ENCODE assay signal across 8 cellular contexts in the genomic region with DNA sequence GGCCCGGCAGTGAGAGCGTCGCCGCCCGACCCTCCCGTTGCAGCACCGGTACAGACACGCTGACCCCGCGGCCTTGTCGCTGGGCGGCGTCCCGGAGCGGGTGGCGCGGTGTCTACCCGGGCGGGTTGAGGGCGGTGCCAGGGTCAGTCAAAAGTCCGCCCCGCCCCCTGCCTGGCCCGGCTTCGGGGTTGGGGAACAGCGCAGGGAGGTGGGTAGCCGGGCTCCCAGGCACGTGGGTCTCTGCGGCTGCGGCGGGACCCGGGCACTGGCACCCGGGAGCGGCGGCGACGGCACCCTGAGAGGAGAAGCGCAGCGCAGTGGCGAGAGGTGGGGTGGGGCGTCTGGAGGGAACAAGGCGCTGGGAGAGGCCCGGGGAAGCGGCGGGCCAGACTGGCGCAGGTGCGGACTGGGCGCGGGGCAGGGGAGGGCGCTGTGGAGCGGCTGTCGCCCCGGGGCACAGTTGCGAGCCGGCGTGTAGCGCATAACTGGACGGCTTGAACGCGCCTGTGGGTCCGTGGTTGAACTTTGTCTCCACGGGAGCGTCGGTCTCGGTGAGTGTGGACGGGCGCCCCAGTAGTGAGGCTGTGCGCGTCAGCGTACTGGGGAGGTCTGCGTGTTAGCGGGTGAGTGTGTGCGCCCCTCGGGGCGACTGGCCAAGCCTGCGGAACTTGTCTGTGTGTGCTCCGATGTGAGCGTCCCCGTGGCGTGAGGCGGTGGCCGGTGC. TPM values are rescaled to one million over a fixed set of nuclear protein-coding genes. Genes with fewer than 3 reads are reported as not detected.
DNase-seq lines count a peak whose midpoint lies in the region; ATAC-seq and TF ChIP-seq lines count a peak whose summit lies in the region.

Gene P2RY2 (plus strand): TSS at position 176 of the 724 bp plus-strand sequence. CDS start 15,879 bp downstream, outside the sequence.

- peaks cover 71% of the 10 kb centered on the region for H3K27me3 Mint-ChIP-seq in H9 (ENCODE audit: low read depth)

- H2AFZ ChIP-seq in H9 (ENCODE audit: low read length) = no peak within 1 kb of the TSS
- H2AFZ ChIP-seq in mammary epithelial cell (ENCODE audit: low read depth, low read length) = peak within 1 kb of the TSS; percentile 89

- peaks cover 4% of the 10 kb centered on the region for H3K23me2 ChIP-seq in H9 (ENCODE audit: insufficient read length, low read depth, low read length, poor library complexity, severe bottlenecking)

- dilution Hi-C loops in mammary epithelial cell (cut with HindIII; ENCODE audit: low sequenced_read_pairs) = no loop called here

- H2BK5ac ChIP-seq in H9 (ENCODE audit: insufficient read length, low read length) = no peak within 1 kb of the TSS

- no peak within 1 kb of the TSS for H2BK120ac ChIP-seq in H9 (ENCODE audit: low read depth, low read length, poor library complexity, severe bottlenecking)

- H3K36me3 ChIP-seq in BJ (ENCODE audit: control insufficient read depth, insufficient read depth, low read length) = no peaks in the 10 kb centered on the region
- no peaks in the 10 kb centered on the region for H3K36me3 ChIP-seq in mammary epithelial cell (ENCODE audit: insufficient read depth, low read length)

- no peak within 1 kb of the TSS for H2BK12ac ChIP-seq in H9 (ENCODE audit: insufficient read length, low read depth, low read length)

- no peaks in the 10 kb centered on the region for H3K79me1 ChIP-seq in H9 (ENCODE audit: insufficient read depth, low read depth, low read length, poor library complexity, severe bottlenecking)

- WGBS in H9 (ENCODE audit: extremely low coverage, insufficient read length, low lambda C conversion rate) = no CpG with 5 or more reads among the region's 81 CpGs
- WGBS in mammary epithelial cell (ENCODE audit: low coverage, missing lambda C conversion rate) = 8% methylated on average over 10 of the region's 81 CpGs

- H3K14ac ChIP-seq in H9 (ENCODE audit: insufficient read depth, low read length) = no peak within 1 kb of the TSS

- no peak within 1 kb of the TSS for H3K23ac ChIP-seq in H9 (ENCODE audit: insufficient read length, low read depth, low read length)

- H3K4me3 Mint-ChIP-seq in H9 = peak within 1 kb of the TSS; percentile 68 to 88

- no peak within 1 kb of the TSS for H3K18ac ChIP-seq in H9 (ENCODE audit: insufficient read length, low read depth, low read length)

- no peak for DNase-seq in BJ (ENCODE audit: low read depth)
- DNase-seq in H9 = peak; percentile 81
- DNase-seq in SIG-M5 (lab: John Stamatoyannopoulos, UW) = peak; percentile 44
- peak; percentile 52 for DNase-seq in mammary epithelial cell
- peak; percentile 80 for DNase-seq in left kidney (ENCODE audit: low read depth, low spot score)
- peak; percentile 39 for DNase-seq in stimulated activated CD4-positive, alpha-beta T cell treated with anti-CD3 and anti-CD28 coated beads, Interleukin-4, amount 100 ng/mL, for 1 hour

- POLR2A ChIA-PET in BJ (lab: Charles Lee) = no interaction called here

- no peak within 1 kb of the TSS for H3K4ac ChIP-seq in H9 (ENCODE audit: low read depth, low read length)

- H3K79me2 ChIP-seq in H9 (ENCODE audit: insufficient read depth, low read length) = no peaks in the 10 kb centered on the region
- peaks cover 43% of the 10 kb centered on the region for H3K79me2 ChIP-seq in mammary epithelial cell (ENCODE audit: insufficient read depth, low read length)

- peak within 1 kb of the TSS; percentile 51 for H3K4me2 ChIP-seq in H9 (ENCODE audit: insufficient read depth, insufficient read length, low read length)
- peak within 1 kb of the TSS; percentile 98 for H3K4me2 ChIP-seq in mammary epithelial cell (ENCODE audit: insufficient read depth, low read depth, low read length)

- H4K5ac ChIP-seq in H9 (ENCODE audit: insufficient read length, low read depth, low read length) = no peak within 1 kb of the TSS

- no peaks in the 10 kb centered on the region for H3K36me3 Mint-ChIP-seq in H9 (ENCODE audit: insufficient read depth in 1 of 3, low read depth in 3 of 3)

- H3K4me1 Mint-ChIP-seq in H9 = peaks cover 12 to 19% of the 10 kb centered on the region in 2 experiments

- no peaks in the 10 kb centered on the region for H4K20me1 ChIP-seq in H9 (ENCODE audit: control insufficient read depth, insufficient read depth, insufficient read length)
- no peaks in the 10 kb centered on the region for H4K20me1 ChIP-seq in mammary epithelial cell (ENCODE audit: insufficient read depth, low read length)

- H4K8ac ChIP-seq in H9 (replicated peaks; ENCODE audit: insufficient read length, low read depth, low read length) = no peak within 1 kb of the TSS

- H2BK15ac ChIP-seq in H9 (ENCODE audit: low read depth, low read length) = no peak within 1 kb of the TSS

- H3K4me3 ChIP-seq in BJ (ENCODE audit: low read depth, low read length) = peak within 1 kb of the TSS; percentile 40
- H3K4me3 ChIP-seq in mammary epithelial cell (replicated peaks in 1 of 3; ENCODE audit: insufficient read depth in 1 of 3, low read depth in 2 of 3, low read length in 3 of 3) = peak within 1 kb of the TSS; percentile 52 to 83 (median 79)

- no peak within 1 kb of the TSS for H4K91ac ChIP-seq in H9 (ENCODE audit: insufficient read length, low read depth, low read length)

- TF ChIP-seq CTCF in BJ (IDR thresholded peaks at IDR 0.05; ENCODE audit: insufficient read depth, low read depth, low read length) = peak; percentile 45
- peak; percentile 77 for TF ChIP-seq CTCF in H9 (conservative IDR thresholded peaks at IDR 0.05)
- TF ChIP-seq CTCF in mammary epithelial cell (conservative IDR thresholded peaks at IDR 0.05 in 1 of 2, IDR thresholded peaks at IDR 0.05 in 1 of 2; ENCODE audit: extremely low read depth in 1 of 2, insufficient read depth in 1 of 2, low read depth in 1 of 2, low read length in 2 of 2) = peak; percentile 33 to 66

- no peak within 1 kb of the TSS for H3K27ac Mint-ChIP-seq in H9

- no peak within 1 kb of the TSS for H2AK5ac ChIP-seq in H9 (ENCODE audit: insufficient read length, low read length)

- H3K27me3 ChIP-seq in BJ (ENCODE audit: control insufficient read depth, insufficient read depth, low read length) (peaks cover 23% of the 10 kb centered on the region), H9 (ENCODE audit: insufficient read depth, low read length) (peaks cover 7% of the 10 kb centered on the region; the same call in 1 of the 2 replicates), mammary epithelial cell (ENCODE audit: insufficient read depth, low read length) (no peaks in the 10 kb centered on the region)

- H3K9me3 ChIP-seq in H9 (ENCODE audit: control insufficient read depth, low read depth, low read length) (no peaks in the 10 kb centered on the region), mammary epithelial cell (replicated peaks; ENCODE audit: insufficient read depth, low read length) (no peaks in the 10 kb centered on the region)

- ATAC-seq in HG03025 (IDR thresholded peaks at IDR 0.05; ENCODE audit: low FRiP score, unreplicated experiment) = no peak
- no peak for ATAC-seq in HG02973 (IDR thresholded peaks at IDR 0.05; ENCODE audit: unreplicated experiment)

- no peak within 1 kb of the TSS for H2BK20ac ChIP-seq in H9 (ENCODE audit: low read depth, low read length, poor library complexity, severe bottlenecking)

- no TSS peak for BruUV-seq in mammary epithelial cell (replicated peaks; lab: Mats Ljungman, UMichigan)

- H3K9ac ChIP-seq in H9 (ENCODE audit: extremely low read depth, insufficient read length, low read length) = no peak within 1 kb of the TSS
- no peak within 1 kb of the TSS for H3K9ac ChIP-seq in mammary epithelial cell (ENCODE audit: insufficient read depth, low read length)

- no peaks in the 10 kb centered on the region for H3K4me1 ChIP-seq in H9 (ENCODE audit: insufficient read depth, low read length)
- H3K4me1 ChIP-seq in mammary epithelial cell (ENCODE audit: insufficient read depth, low read length) = peaks cover 44% of the 10 kb centered on the region

- H3K56ac ChIP-seq in H9 (ENCODE audit: insufficient read length, low read depth, low read length) = no peak within 1 kb of the TSS

- no peaks in the 10 kb centered on the region for H3K9me3 Mint-ChIP-seq in H9

- intact Hi-C loops in mammary epithelial cell (cut with micrococcal nuclease) = loop anchor here (1.0 to 2.0 kb wide), 2 partner anchors 23 to 32 kb away; no protein-coding TSS in a partner anchor

- in situ Hi-C loops in mammary epithelial cell (cut with MboI; ENCODE audit: low sequenced_read_pairs in 2 of 2) = no loop called here

- H3T11ph ChIP-seq in H9 (ENCODE audit: low read length) = no peak within 1 kb of the TSS

- H3K27ac ChIP-seq in H9 (ENCODE audit: insufficient read length, low read depth, low read length) = no peak within 1 kb of the TSS
- H3K27ac ChIP-seq in mammary epithelial cell (ENCODE audit: insufficient read depth, low read depth, low read length) = no peak within 1 kb of the TSS

- CTCF ChIA-PET in BJ (lab: Yijun Ruan, JAX) (interaction anchor here (1.0 to 2.5 kb wide), 7 partner anchors 9 to 93 kb away, joined by 3 to 9 read pairs (median 6); no protein-coding TSS in a partner anchor), mammary epithelial cell (lab: Charles Lee; ENCODE audit: low non-redundant PET) (no interaction called here)

RNA-seq across cellular contexts. Expression of gene P2RY2, which starts in this region (rescaled TPM):
- polyA plus RNA-seq in BJ (2011; rRNA removed) (0.15 TPM in 2 replicates), mammary epithelial cell (27.6 TPM)
- 0.15 and 0.24 TPM in 2 replicates for polyA minus RNA-seq in BJ (2011; rRNA and poly(A)+ RNA removed)
- total RNA-seq in H9 (2021) (0.26 and 0.35 TPM in 2 replicates), mammary epithelial cell (10 to 100 TPM in 1 of 2 donors, 1 to 10 TPM in 1; 7.8 to 21.6 TPM)
- polyA minus RNA-seq in mammary epithelial cell = 31.5 TPM

Comparison
In these comparisons a context has a peak if more than half of its experiments do, and no peak if none do; other contexts are left out.
1. RNA of gene P2RY2 (polyA plus RNA-seq): 27.6 TPM in mammary epithelial cell (single experiment); 0.15 TPM in BJ; every median in the first group is over 10 times any median in the second.
2. Peak in DNase-seq and H3K4me2 ChIP-seq in H9; RNA of the gene not detected or under 1 TPM.
3. Peak in every context shown above with its lines, with median percentiles within 50 percentile points of each other: CTCF ChIP-seq.